Comparison of ENCODE assay signal across 14 cellular contexts in the genomic region with DNA sequence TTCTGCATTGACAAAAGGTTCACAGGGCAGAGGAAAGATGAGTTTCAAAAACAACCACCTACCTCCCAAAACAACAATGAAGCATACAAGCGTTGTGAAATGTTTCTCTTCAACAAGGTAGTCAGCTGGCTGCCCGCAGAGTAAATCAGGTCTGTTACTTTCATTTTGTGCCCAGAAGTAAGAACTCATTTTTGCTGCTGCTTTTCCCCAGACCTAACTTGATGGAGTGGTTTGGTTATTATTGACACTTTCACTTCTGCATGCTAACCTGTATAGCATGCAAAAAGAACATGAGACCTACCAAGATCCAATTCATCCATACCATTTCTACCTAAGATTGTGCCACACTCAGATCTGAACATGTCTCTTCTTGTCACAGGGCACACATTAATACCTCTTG. TPM values are rescaled to one million over a fixed set of nuclear protein-coding genes. Genes with fewer than 3 reads are reported as not detected.
DNase-seq lines count a peak whose midpoint lies in the region; ATAC-seq and TF ChIP-seq lines count a peak whose summit lies in the region.
"Had no signal": no experiment of that assay in that cellular context is flagged by ENCODE, and none has a peak within 500 bp of the region (broad histone marks: within the 10 kb centered on the region; RNA-seq: fewer than 3 reads in every experiment).

No MANE protein-coding gene starts in this region.

- no peak overlapping the region for H3K4me3 Mint-ChIP-seq in T-helper 2 cell treated with Interferon-gamma antibody and Interleukin-4, amounts not matched to agents 5 μg/mL and 100 μg/mL, for 36 hours
- H3K4me3 Mint-ChIP-seq: CD14-positive monocyte had no signal

- no peak overlapping the region for H3K27ac Mint-ChIP-seq in T-helper 2 cell treated with Interferon-gamma antibody and Interleukin-4, amounts not matched to agents 5 μg/mL and 100 μg/mL, for 36 hours
- H3K27ac Mint-ChIP-seq: CD14-positive monocyte had no signal

- H3K36me3 ChIP-seq in HAP-1 (replicated peaks) (no peaks in the 10 kb centered on the region), colonic mucosa (no peaks in the 10 kb centered on the region)
- H3K36me3 ChIP-seq: left lung, sigmoid colon had no signal

- H3K4me1 Mint-ChIP-seq in T-helper 2 cell treated with Interferon-gamma antibody and Interleukin-4, amounts not matched to agents 5 μg/mL and 100 μg/mL, for 36 hours (ENCODE audit: low read depth), result peaks cover 2% of the 10 kb centered on the region

- in situ Hi-C loops in HAP-1 (cut with MboI; ENCODE audit: low sequenced_read_pairs), result no loop called here

- H3K27me3 Mint-ChIP-seq in T-helper 2 cell treated with Interferon-gamma antibody and Interleukin-4, amounts not matched to agents 5 μg/mL and 100 μg/mL, for 36 hours (ENCODE audit: low read depth), result peaks cover 6% of the 10 kb centered on the region

- H3K36me3 Mint-ChIP-seq in T-helper 2 cell treated with Interferon-gamma antibody and Interleukin-4, amounts not matched to agents 5 μg/mL and 100 μg/mL, for 36 hours (ENCODE audit: low read depth), result no peaks in the 10 kb centered on the region
- H3K36me3 Mint-ChIP-seq: CD14-positive monocyte had no signal

- DNase-seq in M059J (ENCODE audit: low read depth) (peak; percentile 13), left lobe of liver (ENCODE audit: low spot score) (no peak), HAP-1 (ENCODE audit: low spot score in 2 of 2) (no peak), GDM1 (lab: John Stamatoyannopoulos, UW) (no peak), colonic mucosa (no peak)
- DNase-seq in T-helper 2 cell treated with Interferon-gamma antibody and Interleukin-4, amounts not matched to agents 5 μg/mL and 100 μg/mL, for 36 hours (ENCODE audit: low spot score), result no peak
- DNase-seq: activated CD4-positive, alpha-beta T cell treated with anti-CD3 and anti-CD28 coated beads, Interleukin-2, amount 50 U/mL, for 48 hours; left lung; NCI-H1417 treated with DMSO at 0.1 percent for 48 hours; sigmoid colon; SW 1271 had no signal

- TF ChIP-seq CTCF in colonic mucosa (IDR thresholded peaks at IDR 0.05), result no peak

- H3K27me3 ChIP-seq in HAP-1 (ENCODE audit: low read depth) (peaks cover 2% of the 10 kb centered on the region; the same call in 1 of the 2 replicates), colonic mucosa (no peaks in the 10 kb centered on the region)
- H3K27me3 ChIP-seq: left lung, sigmoid colon had no signal

- ATAC-seq in GM18508 (IDR thresholded peaks at IDR 0.05; ENCODE audit: insufficient read depth, unreplicated experiment), result peak; percentile 55
- peak; percentile 58 for ATAC-seq in GM21825 (IDR thresholded peaks at IDR 0.05; ENCODE audit: unreplicated experiment)
- ATAC-seq in left lobe of liver, result peak; percentile 25
- ATAC-seq: left lung had no signal

- H3K9ac ChIP-seq in colonic mucosa (ENCODE audit: low read depth in 2 of 2, low read length in 2 of 2), result no peak overlapping the region

- H3K4me3 ChIP-seq in HAP-1, result no peak overlapping the region
- no peak overlapping the region for H3K4me3 ChIP-seq in colonic mucosa
- H3K4me3 ChIP-seq: left lung, sigmoid colon had no signal

- H3K4me1 ChIP-seq in HAP-1 (no peaks in the 10 kb centered on the region), colonic mucosa (no peaks in the 10 kb centered on the region)
- H3K4me1 ChIP-seq: left lung, sigmoid colon had no signal

- H3K9me3 ChIP-seq in HAP-1, result no peaks in the 10 kb centered on the region
- H3K9me3 ChIP-seq in colonic mucosa, result no peaks in the 10 kb centered on the region
- H3K9me3 ChIP-seq: sigmoid colon had no signal

- H3K9me3 Mint-ChIP-seq in T-helper 2 cell treated with Interferon-gamma antibody and Interleukin-4, amounts not matched to agents 5 μg/mL and 100 μg/mL, for 36 hours, result no peaks in the 10 kb centered on the region

- intact Hi-C loops in colonic mucosa (cut with DNase I), result no loop called here

- H3K27ac ChIP-seq in colonic mucosa, result no peak overlapping the region
- H3K27ac ChIP-seq: left lung, sigmoid colon had no signal

RNA-seq across cellular contexts. Expression of gene SLC9C2, which starts 1.3 kb away (rescaled TPM):
- total RNA-seq in M059J (2014; rRNA removed; shearing (Covaris generic)), result not detected in 2 replicates
- total RNA-seq in left lobe of liver (not detected), colonic mucosa (not detected)
- total RNA-seq: sigmoid colon had no signal

RNA-seq across cellular contexts. Expression of gene TEX50, which starts 33.5 kb away (rescaled TPM):
- not detected in 2 replicates for total RNA-seq in M059J (2014; rRNA removed; shearing (Covaris generic))
- total RNA-seq in left lobe of liver (not detected), colonic mucosa (not detected)
- total RNA-seq: left lung, sigmoid colon had no signal
